ENCODE assay signal across 1 cellular context in genomic region chr4:123599061-123599919, GRCh38.
TF ChIP-seq lines count a peak whose summit lies in the region.

No MANE protein-coding gene starts in this region.

TF ChIP-seq in HepG2, 621 proteins besides CTCF, POLR2A, EP300 and RAD21 (continued from another document and continues in another):
- TF ChIP-seq, protein P1, sequence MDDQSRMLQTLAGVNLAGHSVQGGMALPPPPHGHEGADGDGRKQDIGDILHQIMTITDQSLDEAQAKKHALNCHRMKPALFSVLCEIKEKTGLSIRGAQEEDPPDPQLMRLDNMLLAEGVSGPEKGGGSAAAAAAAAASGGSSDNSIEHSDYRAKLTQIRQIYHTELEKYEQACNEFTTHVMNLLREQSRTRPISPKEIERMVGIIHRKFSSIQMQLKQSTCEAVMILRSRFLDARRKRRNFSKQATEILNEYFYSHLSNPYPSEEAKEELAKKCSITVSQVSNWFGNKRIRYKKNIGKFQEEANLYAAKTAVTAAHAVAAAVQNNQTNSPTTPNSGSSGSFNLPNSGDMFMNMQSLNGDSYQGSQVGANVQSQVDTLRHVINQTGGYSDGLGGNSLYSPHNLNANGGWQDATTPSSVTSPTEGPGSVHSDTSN (CRISPR knock-in tag; IDR thresholded peaks at IDR 0.05; ENCODE audit: borderline replicate concordance) = no peak
- TF ChIP-seq JUN (CRISPR knock-in tag; IDR thresholded peaks at IDR 0.05) (0 out of 2 replicates have a peak, but pooled peaks have one; percentile 52), SUZ12 (IDR thresholded peaks at IDR 0.05; ENCODE audit: low read depth, low read length) (no peak), POLR2AphosphoS2 (IDR thresholded peaks at IDR 0.05; ENCODE audit: low read depth, low read length) (no peak), ZBTB3 (CRISPR knock-in tag; IDR thresholded peaks at IDR 0.05; ENCODE audit: borderline replicate concordance, low read depth) (no peak), FOXA3 (CRISPR knock-in tag; IDR thresholded peaks at IDR 0.05) (peak; percentile 90), RFXAP (CRISPR knock-in tag; IDR thresholded peaks at IDR 0.05; ENCODE audit: borderline replicate concordance) (no peak), CBX5 (CRISPR knock-in tag; IDR thresholded peaks at IDR 0.05; ENCODE audit: borderline replicate concordance) (no peak), BRF2 (CRISPR knock-in tag; IDR thresholded peaks at IDR 0.05) (no peak), LCORL (IDR thresholded peaks at IDR 0.05) (0 out of 2 replicates have a peak, but pooled peaks have one; percentile 27), LCORL (CRISPR knock-in tag; IDR thresholded peaks at IDR 0.05) (0 out of 2 replicates have a peak, but pooled peaks have one; percentile 36), MED8 (CRISPR knock-in tag; IDR thresholded peaks at IDR 0.05; ENCODE audit: insufficient replicate concordance) (no peak), ZNF235 (CRISPR knock-in tag; IDR thresholded peaks at IDR 0.05; ENCODE audit: borderline replicate concordance) (no peak), ZNF644 (CRISPR knock-in tag; IDR thresholded peaks at IDR 0.05; ENCODE audit: low read depth) (peak; percentile 25; the same call in 1 of the 2 replicates), ZBTB44 (CRISPR knock-in tag; IDR thresholded peaks at IDR 0.05) (no peak), ZNF335 (CRISPR knock-in tag; IDR thresholded peaks at IDR 0.05) (no peak), TCF12 (IDR thresholded peaks at IDR 0.05) (no peak), TCF12 (CRISPR knock-in tag; IDR thresholded peaks at IDR 0.05) (0 out of 2 replicates have a peak, but pooled peaks have one; percentile 36), RNF219 (CRISPR knock-in tag; IDR thresholded peaks at IDR 0.05) (no peak), NPAS2 (CRISPR knock-in tag; IDR thresholded peaks at IDR 0.05; ENCODE audit: borderline replicate concordance) (no peak), ZNF232 (CRISPR knock-in tag; IDR thresholded peaks at IDR 0.05; ENCODE audit: borderline replicate concordance) (peak; percentile 33), ZNF274 (CRISPR knock-in tag; IDR thresholded peaks at IDR 0.05) (no peak), ZNF724P (CRISPR knock-in tag; IDR thresholded peaks at IDR 0.05; ENCODE audit: borderline replicate concordance) (no peak), PRDM15 (CRISPR knock-in tag; IDR thresholded peaks at IDR 0.05) (no peak), WIZ (CRISPR knock-in tag; IDR thresholded peaks at IDR 0.05) (no peak), ATF5 (CRISPR knock-in tag; IDR thresholded peaks at IDR 0.05; ENCODE audit: low read depth) (no peak), FOSL2 (CRISPR knock-in tag; IDR thresholded peaks at IDR 0.05) (peak; percentile 64), ZNF737 (CRISPR knock-in tag; IDR thresholded peaks at IDR 0.05; ENCODE audit: borderline replicate concordance) (no peak), ZBTB25 (CRISPR knock-in tag; IDR thresholded peaks at IDR 0.05) (peak; percentile 55; the same call in 1 of the 2 replicates), ZNF891 (CRISPR knock-in tag; IDR thresholded peaks at IDR 0.05) (no peak), MXI1 (IDR thresholded peaks at IDR 0.05; ENCODE audit: borderline replicate concordance, low read depth, low read length) (0 out of 3 replicates have a peak, but pooled peaks have one; percentile 15), KDM4B (CRISPR knock-in tag; IDR thresholded peaks at IDR 0.05) (no peak), POGZ (CRISPR knock-in tag; IDR thresholded peaks at IDR 0.05) (no peak; the same call in none of the 2 replicates), FOXK2 (IDR thresholded peaks at IDR 0.05) (0 out of 2 replicates have a peak, but pooled peaks have one; percentile 34), ARHGAP35 (CRISPR knock-in tag; IDR thresholded peaks at IDR 0.05; ENCODE audit: borderline replicate concordance) (no peak), MED13 (CRISPR knock-in tag; IDR thresholded peaks at IDR 0.05) (peak; percentile 62; the same call in 1 of the 2 replicates)
- TF ChIP-seq, protein P2, sequence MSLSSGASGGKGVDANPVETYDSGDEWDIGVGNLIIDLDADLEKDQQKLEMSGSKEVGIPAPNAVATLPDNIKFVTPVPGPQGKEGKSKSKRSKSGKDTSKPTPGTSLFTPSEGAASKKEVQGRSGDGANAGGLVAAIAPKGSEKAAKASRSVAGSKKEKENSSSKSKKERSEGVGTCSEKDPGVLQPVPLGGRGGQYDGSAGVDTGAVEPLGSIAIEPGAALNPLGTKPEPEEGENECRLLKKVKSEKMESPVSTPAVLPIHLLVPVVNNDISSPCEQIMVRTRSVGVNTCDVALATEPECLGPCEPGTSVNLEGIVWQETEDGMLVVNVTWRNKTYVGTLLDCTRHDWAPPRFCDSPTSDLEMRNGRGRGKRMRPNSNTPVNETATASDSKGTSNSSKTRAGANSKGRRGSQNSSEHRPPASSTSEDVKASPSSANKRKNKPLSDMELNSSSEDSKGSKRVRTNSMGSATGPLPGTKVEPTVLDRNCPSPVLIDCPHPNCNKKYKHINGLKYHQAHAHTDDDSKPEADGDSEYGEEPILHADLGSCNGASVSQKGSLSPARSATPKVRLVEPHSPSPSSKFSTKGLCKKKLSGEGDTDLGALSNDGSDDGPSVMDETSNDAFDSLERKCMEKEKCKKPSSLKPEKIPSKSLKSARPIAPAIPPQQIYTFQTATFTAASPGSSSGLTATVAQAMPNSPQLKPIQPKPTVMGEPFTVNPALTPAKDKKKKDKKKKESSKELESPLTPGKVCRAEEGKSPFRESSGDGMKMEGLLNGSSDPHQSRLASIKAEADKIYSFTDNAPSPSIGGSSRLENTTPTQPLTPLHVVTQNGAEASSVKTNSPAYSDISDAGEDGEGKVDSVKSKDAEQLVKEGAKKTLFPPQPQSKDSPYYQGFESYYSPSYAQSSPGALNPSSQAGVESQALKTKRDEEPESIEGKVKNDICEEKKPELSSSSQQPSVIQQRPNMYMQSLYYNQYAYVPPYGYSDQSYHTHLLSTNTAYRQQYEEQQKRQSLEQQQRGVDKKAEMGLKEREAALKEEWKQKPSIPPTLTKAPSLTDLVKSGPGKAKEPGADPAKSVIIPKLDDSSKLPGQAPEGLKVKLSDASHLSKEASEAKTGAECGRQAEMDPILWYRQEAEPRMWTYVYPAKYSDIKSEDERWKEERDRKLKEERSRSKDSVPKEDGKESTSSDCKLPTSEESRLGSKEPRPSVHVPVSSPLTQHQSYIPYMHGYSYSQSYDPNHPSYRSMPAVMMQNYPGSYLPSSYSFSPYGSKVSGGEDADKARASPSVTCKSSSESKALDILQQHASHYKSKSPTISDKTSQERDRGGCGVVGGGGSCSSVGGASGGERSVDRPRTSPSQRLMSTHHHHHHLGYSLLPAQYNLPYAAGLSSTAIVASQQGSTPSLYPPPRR (CRISPR knock-in tag; IDR thresholded peaks at IDR 0.05; ENCODE audit: borderline replicate concordance) = peak; percentile 84
- TF ChIP-seq, protein P3, sequence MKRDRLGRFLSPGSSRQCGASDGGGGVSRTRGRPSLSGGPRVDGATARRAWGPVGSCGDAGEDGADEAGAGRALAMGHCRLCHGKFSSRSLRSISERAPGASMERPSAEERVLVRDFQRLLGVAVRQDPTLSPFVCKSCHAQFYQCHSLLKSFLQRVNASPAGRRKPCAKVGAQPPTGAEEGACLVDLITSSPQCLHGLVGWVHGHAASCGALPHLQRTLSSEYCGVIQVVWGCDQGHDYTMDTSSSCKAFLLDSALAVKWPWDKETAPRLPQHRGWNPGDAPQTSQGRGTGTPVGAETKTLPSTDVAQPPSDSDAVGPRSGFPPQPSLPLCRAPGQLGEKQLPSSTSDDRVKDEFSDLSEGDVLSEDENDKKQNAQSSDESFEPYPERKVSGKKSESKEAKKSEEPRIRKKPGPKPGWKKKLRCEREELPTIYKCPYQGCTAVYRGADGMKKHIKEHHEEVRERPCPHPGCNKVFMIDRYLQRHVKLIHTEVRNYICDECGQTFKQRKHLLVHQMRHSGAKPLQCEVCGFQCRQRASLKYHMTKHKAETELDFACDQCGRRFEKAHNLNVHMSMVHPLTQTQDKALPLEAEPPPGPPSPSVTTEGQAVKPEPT (CRISPR knock-in tag; IDR thresholded peaks at IDR 0.05; ENCODE audit: low read depth) = no peak
- TF ChIP-seq, protein P4, sequence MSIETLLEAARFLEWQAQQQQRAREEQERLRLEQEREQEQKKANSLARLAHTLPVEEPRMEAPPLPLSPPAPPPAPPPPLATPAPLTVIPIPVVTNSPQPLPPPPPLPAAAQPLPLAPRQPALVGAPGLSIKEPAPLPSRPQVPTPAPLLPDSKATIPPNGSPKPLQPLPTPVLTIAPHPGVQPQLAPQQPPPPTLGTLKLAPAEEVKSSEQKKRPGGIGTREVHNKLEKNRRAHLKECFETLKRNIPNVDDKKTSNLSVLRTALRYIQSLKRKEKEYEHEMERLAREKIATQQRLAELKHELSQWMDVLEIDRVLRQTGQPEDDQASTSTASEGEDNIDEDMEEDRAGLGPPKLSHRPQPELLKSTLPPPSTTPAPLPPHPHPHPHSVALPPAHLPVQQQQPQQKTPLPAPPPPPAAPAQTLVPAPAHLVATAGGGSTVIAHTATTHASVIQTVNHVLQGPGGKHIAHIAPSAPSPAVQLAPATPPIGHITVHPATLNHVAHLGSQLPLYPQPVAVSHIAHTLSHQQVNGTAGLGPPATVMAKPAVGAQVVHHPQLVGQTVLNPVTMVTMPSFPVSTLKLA (IDR thresholded peaks at IDR 0.05) = no peak
- TF ChIP-seq, protein P5, sequence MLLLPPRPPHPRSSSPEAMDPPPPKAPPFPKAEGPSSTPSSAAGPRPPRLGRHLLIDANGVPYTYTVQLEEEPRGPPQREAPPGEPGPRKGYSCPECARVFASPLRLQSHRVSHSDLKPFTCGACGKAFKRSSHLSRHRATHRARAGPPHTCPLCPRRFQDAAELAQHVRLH (CRISPR knock-in tag; IDR thresholded peaks at IDR 0.05; ENCODE audit: borderline replicate concordance, low read depth) = no peak; the same call in 1 of the 2 replicates
